ENCODE assay signal across 8 cellular contexts in genomic region chr13:36736119-36736726, GRCh38.
DNase-seq lines count a peak whose midpoint lies in the region; ATAC-seq and TF ChIP-seq lines count a peak whose summit lies in the region.

No MANE protein-coding gene starts in this region.

- H3K9me3 Mint-ChIP-seq in activated T-cell treated with anti-CD3 and anti-CD28 coated beads, Interleukin-2, amount 50 U/mL, for 24 hours: no peaks in the 10 kb centered on the region
- no peaks in the 10 kb centered on the region for H3K9me3 Mint-ChIP-seq in endodermal cell
- H3K9me3 Mint-ChIP-seq in naive B cell: no peaks in the 10 kb centered on the region

- no peak overlapping the region for H3K9ac ChIP-seq in endodermal cell (ENCODE audit: extremely low read depth, low read length, poor library complexity, severe bottlenecking)

- no peaks in the 10 kb centered on the region for H3K36me3 ChIP-seq in endodermal cell (ENCODE audit: control insufficient read depth, insufficient read depth, low read length)
- no peaks in the 10 kb centered on the region for H3K36me3 ChIP-seq in upper lobe of right lung

- WGBS in endodermal cell (ENCODE audit: insufficient coverage in 1 of 2, insufficient read length in 1 of 2), 2 experiments: 48% methylated on average over 4 of the region's 4 CpGs; no CpG with 5 or more reads in 1 of the 2 experiments

- H3K4me1 ChIP-seq in endodermal cell (ENCODE audit: control insufficient read depth, insufficient read depth, low read length): no peaks in the 10 kb centered on the region
- H3K4me1 ChIP-seq in upper lobe of right lung: no peaks in the 10 kb centered on the region

- H3K4me3 Mint-ChIP-seq in activated T-cell treated with anti-CD3 and anti-CD28 coated beads, Interleukin-2, amount 50 U/mL, for 24 hours: no peak overlapping the region
- H3K4me3 Mint-ChIP-seq in endodermal cell (no peak overlapping the region), naive B cell (no peak overlapping the region)

- H3K4me1 Mint-ChIP-seq in activated T-cell treated with anti-CD3 and anti-CD28 coated beads, Interleukin-2, amount 50 U/mL, for 24 hours (ENCODE audit: low read depth): no peaks in the 10 kb centered on the region
- peaks cover 8% of the 10 kb centered on the region for H3K4me1 Mint-ChIP-seq in endodermal cell
- no peaks in the 10 kb centered on the region for H3K4me1 Mint-ChIP-seq in naive B cell

- H3K27ac Mint-ChIP-seq in activated T-cell treated with anti-CD3 and anti-CD28 coated beads, Interleukin-2, amount 50 U/mL, for 24 hours: no peak overlapping the region
- no peak overlapping the region for H3K27ac Mint-ChIP-seq in endodermal cell
- H3K27ac Mint-ChIP-seq in naive B cell: no peak overlapping the region

- no peaks in the 10 kb centered on the region for H3K36me3 Mint-ChIP-seq in activated T-cell treated with anti-CD3 and anti-CD28 coated beads, Interleukin-2, amount 50 U/mL, for 24 hours (ENCODE audit: low read depth)
- H3K36me3 Mint-ChIP-seq in endodermal cell (ENCODE audit: low read depth): no peaks in the 10 kb centered on the region
- no peaks in the 10 kb centered on the region for H3K36me3 Mint-ChIP-seq in naive B cell

- ATAC-seq in naive B cell (ENCODE audit: low read depth in 2 of 2): no peak
- peak; percentile 58 for ATAC-seq in upper lobe of right lung

- H3K9me3 ChIP-seq in endodermal cell (ENCODE audit: control insufficient read depth, low read length): no peaks in the 10 kb centered on the region
- H3K9me3 ChIP-seq in upper lobe of right lung: no peaks in the 10 kb centered on the region

- DNase-seq in activated T-cell treated with anti-CD3 and anti-CD28 coated beads for 24 hours (ENCODE audit: low read depth) (peak; percentile 4), MV-4-11 (lab: John Stamatoyannopoulos, UW) (peak; percentile 40), T-helper 9 cell (peak; percentile 1), endodermal cell (peak; percentile 66), naive B cell (peak; percentile 25), upper lobe of right lung (no peak), GM19240 (ENCODE audit: insufficient read length, low spot score) (no peak)
- DNase-seq in activated T-cell treated with anti-CD3 and anti-CD28 coated beads, Interleukin-2, amount 50 U/mL, for 24 hours: no peak

- H3K4me3 ChIP-seq in endodermal cell (ENCODE audit: low read length) (no peak overlapping the region), upper lobe of right lung (no peak overlapping the region)

- H3K27ac ChIP-seq in endodermal cell (ENCODE audit: low read depth, low read length) (no peak overlapping the region), upper lobe of right lung (no peak overlapping the region)

- TF ChIP-seq CTCF in endodermal cell (conservative IDR thresholded peaks at IDR 0.05): peak; percentile 85
- peak; percentile 67 for TF ChIP-seq CTCF in upper lobe of right lung (IDR thresholded peaks at IDR 0.05)

- H3K27me3 Mint-ChIP-seq in activated T-cell treated with anti-CD3 and anti-CD28 coated beads, Interleukin-2, amount 50 U/mL, for 24 hours: no peaks in the 10 kb centered on the region
- H3K27me3 Mint-ChIP-seq in endodermal cell (ENCODE audit: insufficient read depth) (no peaks in the 10 kb centered on the region), naive B cell (no peaks in the 10 kb centered on the region)

- no peaks in the 10 kb centered on the region for H3K27me3 ChIP-seq in endodermal cell (ENCODE audit: control insufficient read depth, insufficient read depth, low read length, poor library complexity, severe bottlenecking)
- H3K27me3 ChIP-seq in upper lobe of right lung: no peaks in the 10 kb centered on the region

- intact Hi-C loops in upper lobe of right lung (cut with DNase I): loop anchor here (5.0 kb wide), 1 partner anchor 454 kb away; no protein-coding TSS in a partner anchor

Comparison
In these comparisons a context has a peak if more than half of its experiments do, and no peak if none do; other contexts are left out.
1. DNase-seq: peak in activated T-cell treated with anti-CD3 and anti-CD28 coated beads for 24 hours (single experiment), MV-4-11 (single experiment), T-helper 9 cell (single experiment), endodermal cell (single experiment) and naive B cell (single experiment); none in activated T-cell treated with anti-CD3 and anti-CD28 coated beads, Interleukin-2, amount 50 U/mL, for 24 hours (single experiment), upper lobe of right lung (single experiment) and GM19240 (single experiment).